8 cellular contexts compared by ENCODE assay signal in genomic region chr15:24880663-24881062, GRCh38.
"Had no signal": no experiment of that assay in that cellular context is flagged by ENCODE, and none has a peak within 500 bp of the region (broad histone marks: within the 10 kb centered on the region; RNA-seq: fewer than 3 reads in every experiment).

No MANE protein-coding gene starts in this region.

- ATAC-seq: GM12878 had no signal

- FAIRE-seq: G401.6, GM12878, GM12891, GM12892, GM18507, GM19239 had no signal

- DNase-seq: GDM1, GF-D8 had no signal

- H3K4me3 ChIP-seq: GM12878 had no signal
